In genomic region chr3:197183582-197183981, GRCh38 we compare ENCODE assay signal across 15 cellular contexts.
DNase-seq lines count a peak whose midpoint lies in the region; ATAC-seq, FAIRE-seq and TF ChIP-seq lines count a peak whose summit lies in the region.
"Had no signal": no experiment of that assay in that cellular context is flagged by ENCODE, and none has a peak within 500 bp of the region (broad histone marks: within the 10 kb centered on the region; RNA-seq: fewer than 3 reads in every experiment).

No MANE protein-coding gene starts in this region.

- CTCF ChIA-PET in SK-N-SH (lab: Yijun Ruan, JAX), result interaction anchor here (0.6 to 2.4 kb wide), 13 partner anchors 8 to 235 kb away, joined by 3 to 21 read pairs (median 3); partner anchors contain the start of gene MELTF
- CTCF ChIA-PET in H1 (lab: Charles Lee; ENCODE audit: partially characterized antibody), result interaction anchor here (0.6 to 1.2 kb wide), 5 partner anchors 11 to 319 kb away, joined by 3 read pairs; no protein-coding TSS in a partner anchor
- CTCF ChIA-PET in activated CD8-positive, alpha-beta memory T cell treated with anti-CD3 and anti-CD28 coated beads, Interleukin-2, amount 10 ng/mL, durations not matched to agents 7 days and 5 days (lab: Charles Lee), result no interaction called here

- POLR2A ChIA-PET in SK-N-SH (lab: Yijun Ruan, JAX) (interaction anchor here (1.5 kb wide), 1 partner anchor 154 kb away, joined by 4 read pairs; the partner anchor contains the start of gene MELTF), H1 (lab: Charles Lee; ENCODE audit: partially characterized antibody) (no interaction called here)

- ATAC-seq in SK-N-SH treated with all-trans-retinoic acid at 6 μM for 48 hours, result no peak; the same call in 2 of the 3 replicates
- ATAC-seq in GM21825 (IDR thresholded peaks at IDR 0.05; ENCODE audit: unreplicated experiment), result no peak
- ATAC-seq in activated CD8-positive, alpha-beta memory T cell treated with anti-CD3 and anti-CD28 coated beads, Interleukin-2, amount 10 ng/mL, durations not matched to agents 7 days and 5 days, result no peak
- ATAC-seq: A549 had no signal

- H3K79me2 ChIP-seq in SK-N-SH (ENCODE audit: insufficient read depth) (peaks cover 58% of the 10 kb centered on the region), H1 (ENCODE audit: control insufficient read depth in 1 of 2, insufficient read depth in 2 of 2, low read length in 2 of 2) (peaks cover 0 to 25% of the 10 kb centered on the region in 2 experiments; a peak in 2 of 4 replicates)

- H3K27ac Mint-ChIP-seq in activated CD8-positive, alpha-beta memory T cell treated with anti-CD3 and anti-CD28 coated beads, Interleukin-2, amount 10 ng/mL, durations not matched to agents 7 days and 5 days, result no peak overlapping the region

- no peak overlapping the region for H3K4ac ChIP-seq in H1 (replicated peaks; ENCODE audit: insufficient read length, low read depth, low read length)

- H3K9ac ChIP-seq in SK-N-SH (no peak overlapping the region), H1 (replicated peaks in 1 of 4; ENCODE audit: extremely low read depth in 1 of 4, low read depth in 3 of 4, low read length in 3 of 4) (no peak overlapping the region; a peak in 1 of 7 replicates)

- H3K79me1 ChIP-seq in H1 (ENCODE audit: low read depth, low read length), result peaks cover 3% of the 10 kb centered on the region; the same call in 1 of the 2 replicates

- H2BK15ac ChIP-seq in H1 (ENCODE audit: low read length), result no peak overlapping the region

- H4K20me1 ChIP-seq in SK-N-SH (ENCODE audit: insufficient read depth) (peaks cover 29% of the 10 kb centered on the region), H1 (replicated peaks in 1 of 2; ENCODE audit: control insufficient read depth in 1 of 2, insufficient read depth in 2 of 2, low read length in 2 of 2) (peaks cover 2 to 3% of the 10 kb centered on the region in 2 experiments)

- H3K36me3 ChIP-seq in SK-N-SH (replicated peaks in 1 of 2; ENCODE audit: control insufficient read depth in 1 of 2, insufficient read depth in 2 of 2, low read length in 1 of 2), result peaks cover 2 to 7% of the 10 kb centered on the region in 2 experiments
- no peaks in the 10 kb centered on the region; a peak in 1 of 8 replicates for H3K36me3 ChIP-seq in H1 (ENCODE audit: control insufficient read depth in 2 of 4, insufficient read depth in 4 of 4, low read length in 3 of 4)
- H3K36me3 ChIP-seq: left ventricle myocardium inferior had no signal

- no peaks in the 10 kb centered on the region for H3K23me2 ChIP-seq in H1 (ENCODE audit: low read depth, low read length)

- FAIRE-seq in H1 (lab: Jason Lieb, UNC), result peak; percentile 13
- FAIRE-seq: A549 had no signal

- H3K27me3 ChIP-seq in SK-N-SH (ENCODE audit: insufficient read depth), result no peaks in the 10 kb centered on the region
- H3K27me3 ChIP-seq in H1 (replicated peaks in 1 of 4; ENCODE audit: control insufficient read depth in 3 of 4, extremely low read depth in 1 of 4, insufficient read depth in 3 of 4, low read length in 3 of 4), result no peaks in the 10 kb centered on the region

- no peaks in the 10 kb centered on the region for H3K9me3 Mint-ChIP-seq in activated CD8-positive, alpha-beta memory T cell treated with anti-CD3 and anti-CD28 coated beads, Interleukin-2, amount 10 ng/mL, durations not matched to agents 7 days and 5 days (ENCODE audit: low read depth)

- H3K27me3 Mint-ChIP-seq in activated CD8-positive, alpha-beta memory T cell treated with anti-CD3 and anti-CD28 coated beads, Interleukin-2, amount 10 ng/mL, durations not matched to agents 7 days and 5 days, result no peaks in the 10 kb centered on the region

- no peak for TF ChIP-seq RAD21 in SK-N-SH (IDR thresholded peaks at IDR 0.05; ENCODE audit: low read length)
- no peak for TF ChIP-seq RAD21 in H1 (IDR thresholded peaks at IDR 0.05 in 1 of 2, conservative IDR thresholded peaks at IDR 0.05 in 1 of 2; ENCODE audit: low read depth in 2 of 2, low read length in 2 of 2)

- no peak overlapping the region for H3K4me2 ChIP-seq in SK-N-SH
- H3K4me2 ChIP-seq in H1 (ENCODE audit: insufficient read depth in 1 of 2, low read depth in 2 of 2, low read length in 2 of 2), result peak overlapping the region in 1 of 2 experiments; percentile 22; a peak in 1 of 4 replicates
- H3K4me2 ChIP-seq: A549 had no signal

- peaks cover 2% of the 10 kb centered on the region for H3K4me1 Mint-ChIP-seq in activated CD8-positive, alpha-beta memory T cell treated with anti-CD3 and anti-CD28 coated beads, Interleukin-2, amount 10 ng/mL, durations not matched to agents 7 days and 5 days

- H3K27ac ChIP-seq in SK-N-SH (ENCODE audit: low read depth in 2 of 2, low read length in 1 of 2) (peak overlapping the region in 1 of 2 experiments; percentile 85; a peak in 2 of 4 replicates), H1 (ENCODE audit: low read depth, low read length) (no peak overlapping the region), substantia nigra (ENCODE audit: low read depth, low read length, poor library complexity, severe bottlenecking) (peak overlapping the region; percentile 40)
- H3K27ac ChIP-seq: A549, left ventricle myocardium inferior had no signal

- H3K23ac ChIP-seq in H1 (ENCODE audit: insufficient read length), result no peak overlapping the region

- H2AK5ac ChIP-seq in H1 (ENCODE audit: low read depth, low read length), result no peak overlapping the region

- no peak overlapping the region for H4K91ac ChIP-seq in H1 (replicated peaks; ENCODE audit: insufficient read length, low read length)

- no peak overlapping the region for H2BK5ac ChIP-seq in H1 (ENCODE audit: low read depth, low read length)

- no peak overlapping the region for H2AFZ ChIP-seq in SK-N-SH (ENCODE audit: low read depth)
- no peak overlapping the region for H2AFZ ChIP-seq in H1 (ENCODE audit: low read length)

- no peaks in the 10 kb centered on the region for H3K36me3 Mint-ChIP-seq in activated CD8-positive, alpha-beta memory T cell treated with anti-CD3 and anti-CD28 coated beads, Interleukin-2, amount 10 ng/mL, durations not matched to agents 7 days and 5 days

- 70% methylated on average over 9 of the region's 9 CpGs for WGBS in SK-N-SH (ENCODE audit: low lambda C conversion rate)
- 62% methylated on average over 9 of the region's 9 CpGs; no CpG with 5 or more reads in 1 of the 2 experiments for WGBS in H1 (ENCODE audit: extremely low coverage in 1 of 2, insufficient coverage in 1 of 2, insufficient read length in 1 of 2, insufficient replicate concordance in 2 of 2, low coverage in 1 of 2, low lambda C conversion rate in 2 of 2, missing lambda C conversion rate in 1 of 2), 2 experiments

- H3F3A ChIP-seq in SK-N-SH (replicated peaks; ENCODE audit: insufficient read depth), result peaks cover 9% of the 10 kb centered on the region

- H4K8ac ChIP-seq in H1 (ENCODE audit: extremely low read depth, insufficient read depth, low read length), result no peak overlapping the region

- H4K5ac ChIP-seq in H1 (ENCODE audit: insufficient read length, low read depth, low read length), result no peak overlapping the region

- no peak for DNase-seq in SK-N-SH
- DNase-seq in NCI-H345 (lab: John Stamatoyannopoulos, UW), result peak; percentile 91
- no peak for DNase-seq in H1 (ENCODE audit: low read depth in 1 of 2, low spot score in 2 of 2)
- DNase-seq in substantia nigra (lab: John Stamatoyannopoulos, UW), result peak in 13 of 49 donors; percentile 4 to 56 (median 15)
- no peak for DNase-seq in foreskin fibroblast
- DNase-seq in activated CD8-positive, alpha-beta memory T cell treated with anti-CD3 and anti-CD28 coated beads, Interleukin-2, amount 10 ng/mL, durations not matched to agents 7 days and 5 days, result no peak
- DNase-seq: activated CD4-positive, CD25-positive, alpha-beta regulatory T cell treated with anti-CD3 and anti-CD28 coated beads, Interleukin-2, amount 50 U/mL, for 72 hours; activated T-cell treated with anti-CD3 and anti-CD28 coated beads, Interleukin-2, amount 50 U/mL, for 1 hour; Calu3; Kasumi-1; left ventricle myocardium inferior; NK-92 treated with Interleukin-12 subunit alpha and Interleukin-12 subunit beta, amount 100 ng/mL, for 24 hours had no signal

- H2BK20ac ChIP-seq in H1 (ENCODE audit: low read length), result no peak overlapping the region

- no peak for TF ChIP-seq POLR2A in H1 (IDR thresholded peaks at IDR 0.05; ENCODE audit: control extremely low read depth in 1 of 2, low read depth in 2 of 2, low read length in 2 of 2)

- H2BK12ac ChIP-seq in H1 (ENCODE audit: low read depth, low read length), result no peak overlapping the region

- no peaks in the 10 kb centered on the region for H3K9me3 ChIP-seq in SK-N-SH
- H3K9me3 ChIP-seq in H1 (ENCODE audit: insufficient read depth in 2 of 2, low read depth in 1 of 2, low read length in 1 of 2), result no peaks in the 10 kb centered on the region
- H3K9me3 ChIP-seq: A549, left ventricle myocardium inferior had no signal

- TF ChIP-seq CTCF in SK-N-SH (IDR thresholded peaks at IDR 0.05) (no peak), H1 (IDR thresholded peaks at IDR 0.05; ENCODE audit: control extremely low read depth in 1 of 3, insufficient read depth in 1 of 3, low read depth in 1 of 3, low read length in 3 of 3) (no peak), foreskin fibroblast (IDR thresholded peaks at IDR 0.05; ENCODE audit: low read depth, low read length) (no peak)

- H3K4me3 ChIP-seq in SK-N-SH (ENCODE audit: low read depth in 2 of 2, low read length in 1 of 2) (no peak overlapping the region; a peak in 1 of 4 replicates), H1 (ENCODE audit: extremely low read depth in 1 of 4, insufficient read depth in 2 of 4, low read depth in 3 of 4, low read length in 4 of 4) (no peak overlapping the region), foreskin fibroblast (ENCODE audit: low read depth in 1 of 2, low read length in 2 of 2) (no peak overlapping the region)
- H3K4me3 ChIP-seq: A549, left ventricle myocardium inferior had no signal

- H3K4me1 ChIP-seq in SK-N-SH (ENCODE audit: control insufficient read depth in 1 of 2, insufficient read depth in 2 of 2, low read depth in 1 of 2, low read length in 1 of 2), result peaks cover 0 to 24% of the 10 kb centered on the region in 2 experiments; a peak in 2 of 4 replicates
- H3K4me1 ChIP-seq in H1 (replicated peaks in 1 of 4; ENCODE audit: control insufficient read depth in 3 of 4, insufficient read depth in 4 of 4, low read length in 3 of 4), result peaks cover 0 to 7% (median 4%) of the 10 kb centered on the region in 4 experiments; a peak in 2 of 7 replicates
- H3K4me1 ChIP-seq: A549 had no signal

- H2BK120ac ChIP-seq in H1 (replicated peaks; ENCODE audit: low read depth, low read length), result no peak overlapping the region

- H3K14ac ChIP-seq in H1 (ENCODE audit: insufficient read length), result no peak overlapping the region

- TF ChIP-seq EP300 in SK-N-SH (IDR thresholded peaks at IDR 0.05; ENCODE audit: borderline replicate concordance in 1 of 2, low read depth in 1 of 2, low read length in 1 of 2) (no peak), H1 (IDR thresholded peaks at IDR 0.05; ENCODE audit: borderline replicate concordance in 1 of 2, low read depth in 2 of 2, low read length in 2 of 2) (no peak)

- H3K56ac ChIP-seq in H1 (replicated peaks; ENCODE audit: insufficient read length, low read depth, low read length), result no peak overlapping the region

- H3K9me2 ChIP-seq in SK-N-SH, result no peaks in the 10 kb centered on the region

- no peak overlapping the region for H3K18ac ChIP-seq in H1 (ENCODE audit: extremely low read depth, low read length)

- H3K4me3 Mint-ChIP-seq in activated CD8-positive, alpha-beta memory T cell treated with anti-CD3 and anti-CD28 coated beads, Interleukin-2, amount 10 ng/mL, durations not matched to agents 7 days and 5 days, result no peak overlapping the region

Comparison
In these comparisons a context has a peak if more than half of its experiments do, and no peak if none do; other contexts are left out.
1. Of the 17 proteins assayed by ChIP-seq in both H1 and SK-N-SH: peak only in H1: none; only in SK-N-SH: CHD2; in both: none; in neither: 16.